20 cellular contexts compared by ENCODE assay signal in genomic region chr22:39249081-39249704, GRCh38. TPM values are rescaled to one million over a fixed set of nuclear protein-coding genes. Genes with fewer than 3 reads are reported as not detected.
DNase-seq lines count a peak whose midpoint lies in the region; FAIRE-seq and TF ChIP-seq lines count a peak whose summit lies in the region.
"Had no signal": no experiment of that assay in that cellular context is flagged by ENCODE, and none has a peak within 500 bp of the region (broad histone marks: within the 10 kb centered on the region; RNA-seq: fewer than 3 reads in every experiment).

No MANE protein-coding gene starts in this region.

- no peak overlapping the region for H2BK15ac ChIP-seq in mesenchymal stem cell (ENCODE audit: low read depth, poor library complexity, severe bottlenecking)

- no peak overlapping the region for H3K4ac ChIP-seq in mesenchymal stem cell (ENCODE audit: low read depth in 1 of 2, low read length in 2 of 2)

- H2BK120ac ChIP-seq in mesenchymal stem cell (ENCODE audit: low read depth, low read length) = no peak overlapping the region

- H3K27ac Mint-ChIP-seq in astrocyte (ENCODE audit: unreplicated experiment) = peak overlapping the region; percentile 18
- H3K27ac Mint-ChIP-seq: CD4-positive, CD25-positive, alpha-beta regulatory T cell; H9 had no signal

- no peak overlapping the region for H4K8ac ChIP-seq in mesenchymal stem cell (ENCODE audit: low read length)

- no peak for TF ChIP-seq CTCF in HEK293 (tag by site-specific recombination; IDR thresholded peaks at IDR 0.05)
- TF ChIP-seq CTCF in astrocyte (IDR thresholded peaks at IDR 0.05; ENCODE audit: insufficient read depth, low read depth, low read length) = no peak

- H4K91ac ChIP-seq in mesenchymal stem cell (ENCODE audit: low read length) = peak overlapping the region; percentile 0

- no peak overlapping the region for H3K14ac ChIP-seq in mesenchymal stem cell (ENCODE audit: low read length in 2 of 2)

- no peak for FAIRE-seq in astrocyte (lab: Jason Lieb, UNC)
- FAIRE-seq: A549 had no signal

- H3K4me3 Mint-ChIP-seq in astrocyte (ENCODE audit: unreplicated experiment) = no peak overlapping the region
- H3K4me3 Mint-ChIP-seq: CD4-positive, CD25-positive, alpha-beta regulatory T cell; H9 had no signal

- H2AK5ac ChIP-seq in mesenchymal stem cell (ENCODE audit: low read length, severe bottlenecking) = no peak overlapping the region

- DNase-seq in Ammon's horn (ENCODE audit: low spot score) (peak; percentile 47), astrocyte (ENCODE audit: low read depth) (no peak), mesenchymal stem cell (no peak), posterior vena cava (ENCODE audit: low spot score) (no peak), NCI-H2107 treated with DMSO at 0.1 percent for 48 hours (lab: John Stamatoyannopoulos, UW; ENCODE audit: unreplicated experiment) (no peak), HT-29 (ENCODE audit: low spot score) (no peak), MG63 (no peak)
- DNase-seq: BE2C; CD4-positive, CD25-positive, alpha-beta regulatory T cell; H9; MV-4-11; NCI-H1694; NCI-H526 treated with DMSO at 0.1 percent for 48 hours; OCI-M1; SHP77 treated with DMSO at 0.1 percent for 48 hours; SW 1271 had no signal

- CTCF ChIA-PET in HEK293 (lab: Yijun Ruan, JAX) = interaction anchor here (0.7 kb wide), 1 partner anchor 33 kb away, joined by 3 read pairs; no protein-coding TSS in a partner anchor

- H3K4me1 ChIP-seq in HEK293 (ENCODE audit: control insufficient read depth, insufficient read depth, low read length) (peaks cover 13% of the 10 kb centered on the region), astrocyte (ENCODE audit: insufficient read depth, low read length) (peaks cover 20% of the 10 kb centered on the region), mesenchymal stem cell (ENCODE audit: control insufficient read depth, insufficient read depth, low read depth, low read length) (peaks cover 30% of the 10 kb centered on the region)

- 95% methylated on average over 12 of the region's 12 CpGs for WGBS in mesenchymal stem cell

- H2AFZ ChIP-seq in astrocyte (ENCODE audit: low read depth, low read length) (no peak overlapping the region), mesenchymal stem cell (ENCODE audit: low read depth, low read length) (no peak overlapping the region)

- H3K27me3 ChIP-seq in astrocyte (ENCODE audit: insufficient read depth, low read length) (peaks cover 24% of the 10 kb centered on the region), mesenchymal stem cell (ENCODE audit: control insufficient read depth in 1 of 2, insufficient read depth in 1 of 2, low read length in 2 of 2) (peaks cover 0 to 60% of the 10 kb centered on the region in 2 experiments), MG63 (peaks cover under 1% of the 10 kb centered on the region)

- H3K36me3 Mint-ChIP-seq in astrocyte (ENCODE audit: low read depth, unreplicated experiment) = no peaks in the 10 kb centered on the region
- H3K36me3 Mint-ChIP-seq: CD4-positive, CD25-positive, alpha-beta regulatory T cell had no signal

- H3K9me3 ChIP-seq in HEK293 (ENCODE audit: control insufficient read depth, insufficient read depth, low read depth, low read length) (no peaks in the 10 kb centered on the region), astrocyte (ENCODE audit: insufficient read depth, low read depth, low read length) (no peaks in the 10 kb centered on the region), mesenchymal stem cell (ENCODE audit: control insufficient read depth, low read length) (no peaks in the 10 kb centered on the region), MG63 (no peaks in the 10 kb centered on the region)
- H3K9me3 ChIP-seq: A549, BE2C had no signal

- H3K4me1 Mint-ChIP-seq in astrocyte (ENCODE audit: low read depth, unreplicated experiment) = peaks cover 6% of the 10 kb centered on the region

- POLR2A ChIA-PET in HEK293 (lab: Yijun Ruan, JAX) = interaction anchor here (0.7 to 5.4 kb wide), 2 partner anchors 69 to 70 kb away, joined by 3 to 26 read pairs; partner anchors contain the start of gene RPL3

- no peak overlapping the region for H2BK5ac ChIP-seq in mesenchymal stem cell (ENCODE audit: low read depth, low read length, poor library complexity, severe bottlenecking)

- H3K4me3 ChIP-seq in HEK293 (ENCODE audit: low read depth, low read length) (no peak overlapping the region), astrocyte (ENCODE audit: insufficient read depth, low read depth, low read length) (no peak overlapping the region), mesenchymal stem cell (ENCODE audit: insufficient read depth in 1 of 2, low read depth in 1 of 2, low read length in 2 of 2) (no peak overlapping the region), MG63 (no peak overlapping the region)
- H3K4me3 ChIP-seq: A549, SK-N-MC had no signal

- no peak overlapping the region for H3K18ac ChIP-seq in mesenchymal stem cell (ENCODE audit: low read depth in 1 of 2, low read length in 2 of 2)

- H3K4me2 ChIP-seq in astrocyte (ENCODE audit: low read length) (no peak overlapping the region), mesenchymal stem cell (ENCODE audit: low read length, poor library complexity, severe bottlenecking) (no peak overlapping the region)
- H3K4me2 ChIP-seq: A549 had no signal

- no peak overlapping the region for H3K27ac ChIP-seq in HEK293 (ENCODE audit: extremely low read depth, low read depth, low read length)
- no peak overlapping the region for H3K27ac ChIP-seq in astrocyte (ENCODE audit: low read depth, low read length)
- H3K27ac ChIP-seq in mesenchymal stem cell (ENCODE audit: low read length, poor library complexity, severe bottlenecking) = no peak overlapping the region
- H3K27ac ChIP-seq: HL-60, SK-N-MC had no signal

- H3K23ac ChIP-seq in mesenchymal stem cell (ENCODE audit: low read length in 2 of 2) = no peak overlapping the region

- no peaks in the 10 kb centered on the region for H3K9me3 Mint-ChIP-seq in astrocyte (ENCODE audit: unreplicated experiment)
- H3K9me3 Mint-ChIP-seq: H9 had no signal

- no peak overlapping the region for H3K9ac ChIP-seq in astrocyte (ENCODE audit: low read length)
- H3K9ac ChIP-seq in mesenchymal stem cell (ENCODE audit: low read length) = no peak overlapping the region

- H3K79me2 ChIP-seq in astrocyte (ENCODE audit: insufficient read depth, low read length) = no peaks in the 10 kb centered on the region

- H3K79me1 ChIP-seq in mesenchymal stem cell (replicated peaks; ENCODE audit: low read length, poor library complexity, severe bottlenecking) = peaks cover 9% of the 10 kb centered on the region

- H3K36me3 ChIP-seq in HEK293 (ENCODE audit: control insufficient read depth in 2 of 2, insufficient read depth in 1 of 2, low read length in 2 of 2) (no peaks in the 10 kb centered on the region), astrocyte (ENCODE audit: insufficient read depth, low read length) (no peaks in the 10 kb centered on the region), mesenchymal stem cell (ENCODE audit: control insufficient read depth in 1 of 2, insufficient read depth in 2 of 2, low read depth in 1 of 2, low read length in 2 of 2) (peaks cover 0 to 3% of the 10 kb centered on the region in 2 experiments), MG63 (no peaks in the 10 kb centered on the region)
- H3K36me3 ChIP-seq: BE2C had no signal

- intact Hi-C loops in posterior vena cava (cut with DNase I) = no loop called here

- H4K20me1 ChIP-seq in astrocyte (ENCODE audit: insufficient read depth, low read length) = no peaks in the 10 kb centered on the region

- H2BK12ac ChIP-seq in mesenchymal stem cell (ENCODE audit: low read length in 2 of 2) = no peak overlapping the region

- peaks cover 14% of the 10 kb centered on the region for H3K27me3 Mint-ChIP-seq in astrocyte (ENCODE audit: low read depth, unreplicated experiment)

TF ChIP-seq in HEK293, 187 proteins besides CTCF, POLR2A, EP300 and RAD21:
- TF ChIP-seq ZNF664 (tag by site-specific recombination; IDR thresholded peaks at IDR 0.05) = peak; percentile 46; the same call in 1 of the 2 replicates
- TF ChIP-seq ZNF112 (tag by site-specific recombination; IDR thresholded peaks at IDR 0.05) = no peak

RNA-seq across cellular contexts. Expression of gene PDGFB, which starts 4.4 kb away (rescaled TPM):
- total RNA-seq in astrocyte (17.0 and 27.3 TPM in 2 replicates), posterior vena cava (1 to 10 TPM; 7.5 to 8.1 TPM)
- 3.4 TPM for polyA plus RNA-seq in mesenchymal stem cell (2013, experiment 1 of 2)
- polyA plus RNA-seq in mesenchymal stem cell (2013, experiment 2 of 2) = 3.6 TPM
- 12.4 and 16.6 TPM in 2 replicates for total RNA-seq in HT-29 (2014; rRNA removed; shearing (Covaris generic))
- 0.13 and 0.57 TPM in 2 replicates for total RNA-seq in MG63 (2014; rRNA removed; shearing (Covaris generic); ENCODE audit: low replicate concordance)
